In the genomic region with DNA sequence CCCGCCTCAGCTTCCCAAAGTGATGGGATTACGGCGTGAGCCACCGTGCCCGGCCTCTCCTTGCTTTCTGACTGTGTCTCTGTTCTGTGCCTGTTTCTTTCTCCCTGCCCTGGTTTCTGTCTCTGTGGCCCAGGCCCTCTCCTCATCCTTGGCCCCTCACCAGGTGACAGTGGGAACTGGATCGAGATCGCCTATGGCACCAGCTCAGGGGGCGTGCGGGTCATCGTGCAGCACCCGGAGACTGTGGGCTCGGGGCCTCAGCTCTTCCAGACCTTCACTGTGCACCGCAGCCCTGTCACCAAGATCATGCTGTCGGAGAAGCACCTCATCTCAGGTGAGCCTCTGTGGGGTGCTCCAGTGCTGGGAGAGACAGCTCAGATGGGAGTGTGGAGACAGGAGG, we compare ENCODE assay signal across 19 cellular contexts.
"Had no signal": no experiment of that assay in that cellular context is flagged by ENCODE, and none has a peak within 500 bp of the region (broad histone marks: within the 10 kb centered on the region; RNA-seq: fewer than 3 reads in every experiment).

No MANE protein-coding gene starts in this region.

- H3K27ac Mint-ChIP-seq: type B pancreatic cell had no signal

- H3K9me3 Mint-ChIP-seq: activated naive CD8-positive, alpha-beta T cell treated with anti-CD3 and anti-CD28 coated beads for 36 hours; stimulated activated naive CD8-positive, alpha-beta T cell treated with anti-CD3 and anti-CD28 coated beads, Interleukin-15, amount 100 ng/mL, for 72 hours; type B pancreatic cell had no signal

- H3K4me1 ChIP-seq: body of pancreas, colonic mucosa, SJCRH30 had no signal

- H3K27me3 Mint-ChIP-seq: activated naive CD8-positive, alpha-beta T cell treated with anti-CD3 and anti-CD28 coated beads for 36 hours; stimulated activated naive CD8-positive, alpha-beta T cell treated with anti-CD3 and anti-CD28 coated beads, Interleukin-15, amount 100 ng/mL, for 72 hours; type B pancreatic cell had no signal

- H3K27ac ChIP-seq: body of pancreas, colonic mucosa, SJCRH30 had no signal

- ATAC-seq: body of pancreas; left colon; stimulated activated naive CD8-positive, alpha-beta T cell treated with anti-CD3 and anti-CD28 coated beads, Interleukin-15, amount 100 ng/mL, for 72 hours had no signal

- H3K4me3 Mint-ChIP-seq: activated naive CD8-positive, alpha-beta T cell treated with anti-CD3 and anti-CD28 coated beads for 36 hours; stimulated activated naive CD8-positive, alpha-beta T cell treated with anti-CD3 and anti-CD28 coated beads, Interleukin-15, amount 100 ng/mL, for 72 hours; type B pancreatic cell had no signal

- H3K4me3 ChIP-seq: body of pancreas, colonic mucosa, lung, SJCRH30 had no signal

- H3K27me3 ChIP-seq: body of pancreas, colonic mucosa, SJCRH30 had no signal

- H3K9me3 ChIP-seq: body of pancreas, colonic mucosa, SJCRH30 had no signal

- H3K36me3 ChIP-seq: colonic mucosa had no signal

- DNase-seq: activated gamma-delta T cell; activated naive CD8-positive, alpha-beta T cell treated with anti-CD3 and anti-CD28 coated beads for 36 hours; amygdala; body of pancreas; central memory CD4-positive, alpha-beta T cell; colonic mucosa; effector CD4-positive, alpha-beta T cell; foreskin melanocyte; left colon; midbrain; posterior cingulate gyrus; SJCRH30; stimulated activated CD4-positive, alpha-beta T cell treated with anti-CD3 and anti-CD28 coated beads, Interleukin-15, amount 100 ng/mL, for 24 hours; stimulated activated CD4-positive, alpha-beta T cell treated with anti-CD3 and anti-CD28 coated beads, Interleukin-4, amount 100 ng/mL, for 4 hours; stimulated activated CD8-positive, alpha-beta memory T cell treated with anti-CD3 and anti-CD28 coated beads, Interleukin-4, amount 100 ng/mL, for 48 hours; stimulated activated naive CD8-positive, alpha-beta T cell treated with anti-CD3 and anti-CD28 coated beads, Interleukin-15, amount 100 ng/mL, for 72 hours; T-helper 9 cell had no signal
